1 cellular context compared by ENCODE assay signal in the genomic region with DNA sequence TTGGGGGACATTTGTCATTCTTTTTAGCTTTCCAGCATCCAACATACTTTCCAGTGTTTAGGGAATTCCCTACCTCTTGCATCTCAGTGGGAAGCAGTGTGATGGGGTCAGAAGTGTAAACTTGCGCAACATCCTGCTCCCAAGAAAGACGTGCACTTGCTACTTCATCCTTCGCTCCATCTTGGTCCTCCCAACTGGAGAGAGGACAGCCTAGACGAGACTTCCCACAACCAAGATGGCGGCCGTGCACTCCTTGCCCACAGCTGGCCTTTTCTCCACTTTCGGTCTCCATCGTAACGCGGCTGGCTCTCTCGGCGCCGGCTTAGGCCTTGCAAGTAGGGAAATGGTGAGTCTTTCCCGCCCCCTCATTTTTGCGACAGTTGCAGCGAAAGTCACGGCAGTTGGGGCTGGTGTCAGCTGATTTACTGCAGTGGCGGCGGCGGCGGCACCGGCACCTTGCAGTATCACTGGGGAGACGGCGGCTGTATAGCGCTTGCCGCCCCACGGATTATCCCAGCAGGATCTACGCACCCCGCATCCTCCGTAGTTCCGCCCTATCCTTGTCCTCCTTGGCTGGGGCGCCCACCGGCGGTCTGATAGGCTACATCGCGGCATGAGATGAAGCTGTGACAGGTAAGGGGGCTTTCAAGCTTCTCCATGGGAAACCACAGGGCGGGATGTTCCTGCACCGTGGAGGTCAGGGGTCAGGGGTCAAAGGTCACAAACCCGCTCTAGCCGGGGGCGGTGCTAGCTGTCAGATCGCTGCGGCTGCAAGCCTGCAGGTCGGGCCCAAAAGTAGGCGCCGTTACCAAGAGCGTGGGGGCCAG.
TF ChIP-seq lines count a peak whose summit lies in the region.

Gene WDR7, plus strand, starts transcription at position 416 of the 827 bp plus-strand sequence. CDS start 21,157 bp downstream, outside the sequence.

TF ChIP-seq in GM12878, 131 proteins besides CTCF, POLR2A, EP300 and RAD21 (continued from another document and continues in another):
- TF ChIP-seq RFX5 (IDR thresholded peaks at IDR 0.05; ENCODE audit: low read depth, low read length): no peak
- TF ChIP-seq, protein P1, sequence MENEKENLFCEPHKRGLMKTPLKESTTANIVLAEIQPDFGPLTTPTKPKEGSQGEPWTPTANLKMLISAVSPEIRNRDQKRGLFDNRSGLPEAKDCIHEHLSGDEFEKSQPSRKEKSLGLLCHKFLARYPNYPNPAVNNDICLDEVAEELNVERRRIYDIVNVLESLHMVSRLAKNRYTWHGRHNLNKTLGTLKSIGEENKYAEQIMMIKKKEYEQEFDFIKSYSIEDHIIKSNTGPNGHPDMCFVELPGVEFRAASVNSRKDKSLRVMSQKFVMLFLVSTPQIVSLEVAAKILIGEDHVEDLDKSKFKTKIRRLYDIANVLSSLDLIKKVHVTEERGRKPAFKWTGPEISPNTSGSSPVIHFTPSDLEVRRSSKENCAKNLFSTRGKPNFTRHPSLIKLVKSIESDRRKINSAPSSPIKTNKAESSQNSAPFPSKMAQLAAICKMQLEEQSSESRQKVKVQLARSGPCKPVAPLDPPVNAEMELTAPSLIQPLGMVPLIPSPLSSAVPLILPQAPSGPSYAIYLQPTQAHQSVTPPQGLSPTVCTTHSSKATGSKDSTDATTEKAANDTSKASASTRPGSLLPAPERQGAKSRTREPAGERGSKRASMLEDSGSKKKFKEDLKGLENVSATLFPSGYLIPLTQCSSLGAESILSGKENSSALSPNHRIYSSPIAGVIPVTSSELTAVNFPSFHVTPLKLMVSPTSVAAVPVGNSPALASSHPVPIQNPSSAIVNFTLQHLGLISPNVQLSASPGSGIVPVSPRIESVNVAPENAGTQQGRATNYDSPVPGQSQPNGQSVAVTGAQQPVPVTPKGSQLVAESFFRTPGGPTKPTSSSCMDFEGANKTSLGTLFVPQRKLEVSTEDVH (IDR thresholded peaks at IDR 0.05; ENCODE audit: low read depth, partially characterized antibody): no peak
- peak; percentile 56 for TF ChIP-seq DPF2 (IDR thresholded peaks at IDR 0.05)
- TF ChIP-seq, protein P2, sequence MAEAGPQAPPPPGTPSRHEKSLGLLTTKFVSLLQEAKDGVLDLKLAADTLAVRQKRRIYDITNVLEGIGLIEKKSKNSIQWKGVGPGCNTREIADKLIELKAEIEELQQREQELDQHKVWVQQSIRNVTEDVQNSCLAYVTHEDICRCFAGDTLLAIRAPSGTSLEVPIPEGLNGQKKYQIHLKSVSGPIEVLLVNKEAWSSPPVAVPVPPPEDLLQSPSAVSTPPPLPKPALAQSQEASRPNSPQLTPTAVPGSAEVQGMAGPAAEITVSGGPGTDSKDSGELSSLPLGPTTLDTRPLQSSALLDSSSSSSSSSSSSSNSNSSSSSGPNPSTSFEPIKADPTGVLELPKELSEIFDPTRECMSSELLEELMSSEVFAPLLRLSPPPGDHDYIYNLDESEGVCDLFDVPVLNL (IDR thresholded peaks at IDR 0.05; ENCODE audit: low read depth, low read length): no peak
- TF ChIP-seq, protein P3, sequence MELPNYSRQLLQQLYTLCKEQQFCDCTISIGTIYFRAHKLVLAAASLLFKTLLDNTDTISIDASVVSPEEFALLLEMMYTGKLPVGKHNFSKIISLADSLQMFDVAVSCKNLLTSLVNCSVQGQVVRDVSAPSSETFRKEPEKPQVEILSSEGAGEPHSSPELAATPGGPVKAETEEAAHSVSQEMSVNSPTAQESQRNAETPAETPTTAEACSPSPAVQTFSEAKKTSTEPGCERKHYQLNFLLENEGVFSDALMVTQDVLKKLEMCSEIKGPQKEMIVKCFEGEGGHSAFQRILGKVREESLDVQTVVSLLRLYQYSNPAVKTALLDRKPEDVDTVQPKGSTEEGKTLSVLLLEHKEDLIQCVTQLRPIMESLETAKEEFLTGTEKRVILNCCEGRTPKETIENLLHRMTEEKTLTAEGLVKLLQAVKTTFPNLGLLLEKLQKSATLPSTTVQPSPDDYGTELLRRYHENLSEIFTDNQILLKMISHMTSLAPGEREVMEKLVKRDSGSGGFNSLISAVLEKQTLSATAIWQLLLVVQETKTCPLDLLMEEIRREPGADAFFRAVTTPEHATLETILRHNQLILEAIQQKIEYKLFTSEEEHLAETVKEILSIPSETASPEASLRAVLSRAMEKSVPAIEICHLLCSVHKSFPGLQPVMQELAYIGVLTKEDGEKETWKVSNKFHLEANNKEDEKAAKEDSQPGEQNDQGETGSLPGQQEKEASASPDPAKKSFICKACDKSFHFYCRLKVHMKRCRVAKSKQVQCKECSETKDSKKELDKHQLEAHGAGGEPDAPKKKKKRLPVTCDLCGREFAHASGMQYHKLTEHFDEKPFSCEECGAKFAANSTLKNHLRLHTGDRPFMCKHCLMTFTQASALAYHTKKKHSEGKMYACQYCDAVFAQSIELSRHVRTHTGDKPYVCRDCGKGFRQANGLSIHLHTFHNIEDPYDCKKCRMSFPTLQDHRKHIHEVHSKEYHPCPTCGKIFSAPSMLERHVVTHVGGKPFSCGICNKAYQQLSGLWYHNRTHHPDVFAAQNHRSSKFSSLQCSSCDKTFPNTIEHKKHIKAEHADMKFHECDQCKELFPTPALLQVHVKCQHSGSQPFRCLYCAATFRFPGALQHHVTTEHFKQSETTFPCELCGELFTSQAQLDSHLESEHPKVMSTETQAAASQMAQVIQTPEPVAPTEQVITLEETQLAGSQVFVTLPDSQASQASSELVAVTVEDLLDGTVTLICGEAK (IDR thresholded peaks at IDR 0.05; ENCODE audit: borderline replicate concordance): no peak; the same call in 1 of the 2 replicates
- no peak for TF ChIP-seq MYC (IDR thresholded peaks at IDR 0.05; ENCODE audit: insufficient read depth, insufficient read length, insufficient replicate concordance, low read length, severe bottlenecking)
- TF ChIP-seq SMC3 (IDR thresholded peaks at IDR 0.05; ENCODE audit: borderline replicate concordance, low read length): no peak
- TF ChIP-seq SIN3A (IDR thresholded peaks at IDR 0.05; ENCODE audit: low read depth, low read length): no peak; the same call in 1 of the 2 replicates
- TF ChIP-seq CEBPB (IDR thresholded peaks at IDR 0.05; ENCODE audit: borderline replicate concordance in 1 of 2, low read depth in 2 of 2, low read length in 2 of 2): peak in 1 of 2 experiments; percentile 51; a peak in 2 of 4 replicates
- no peak for TF ChIP-seq POLR2AphosphoS2 (IDR thresholded peaks at IDR 0.05; ENCODE audit: low read depth, low read length)
- TF ChIP-seq ETV6 (conservative IDR thresholded peaks at IDR 0.05 in 1 of 2, IDR thresholded peaks at IDR 0.05 in 1 of 2; ENCODE audit: borderline replicate concordance in 1 of 2, low read depth in 1 of 2): no peak
- peak; percentile 89; the same call in 1 of the 2 replicates for TF ChIP-seq ASH2L (IDR thresholded peaks at IDR 0.05; ENCODE audit: borderline replicate concordance, low read depth)
- peak; percentile 100 for TF ChIP-seq NR2F1 (conservative IDR thresholded peaks at IDR 0.05)
- TF ChIP-seq SP1 (IDR thresholded peaks at IDR 0.05; ENCODE audit: low read depth, low read length): no peak
- TF ChIP-seq CREM (IDR thresholded peaks at IDR 0.05; ENCODE audit: low read depth): peak; percentile 53; the same call in 1 of the 2 replicates
- no peak for TF ChIP-seq KAT2A (conservative IDR thresholded peaks at IDR 0.05; ENCODE audit: control insufficient read depth, low read depth, low read length)
- TF ChIP-seq FOXK2 (IDR thresholded peaks at IDR 0.05): no peak
- TF ChIP-seq NBN (IDR thresholded peaks at IDR 0.05): peak; percentile 81
- TF ChIP-seq, protein P4, sequence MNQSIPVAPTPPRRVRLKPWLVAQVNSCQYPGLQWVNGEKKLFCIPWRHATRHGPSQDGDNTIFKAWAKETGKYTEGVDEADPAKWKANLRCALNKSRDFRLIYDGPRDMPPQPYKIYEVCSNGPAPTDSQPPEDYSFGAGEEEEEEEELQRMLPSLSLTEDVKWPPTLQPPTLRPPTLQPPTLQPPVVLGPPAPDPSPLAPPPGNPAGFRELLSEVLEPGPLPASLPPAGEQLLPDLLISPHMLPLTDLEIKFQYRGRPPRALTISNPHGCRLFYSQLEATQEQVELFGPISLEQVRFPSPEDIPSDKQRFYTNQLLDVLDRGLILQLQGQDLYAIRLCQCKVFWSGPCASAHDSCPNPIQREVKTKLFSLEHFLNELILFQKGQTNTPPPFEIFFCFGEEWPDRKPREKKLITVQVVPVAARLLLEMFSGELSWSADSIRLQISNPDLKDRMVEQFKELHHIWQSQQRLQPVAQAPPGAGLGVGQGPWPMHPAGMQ (IDR thresholded peaks at IDR 0.05; ENCODE audit: borderline replicate concordance): no peak
- no peak for TF ChIP-seq RCOR1 (conservative IDR thresholded peaks at IDR 0.05; ENCODE audit: low read depth, low read length)
- 0 out of 2 replicates have a peak, but pooled peaks have one; percentile 27 for TF ChIP-seq ZNF207 (IDR thresholded peaks at IDR 0.05; ENCODE audit: borderline replicate concordance)
- TF ChIP-seq JUNB (IDR thresholded peaks at IDR 0.05): no peak
- TF ChIP-seq ATF2 (IDR thresholded peaks at IDR 0.05; ENCODE audit: low read length): no peak
- peak; percentile 88 for TF ChIP-seq IKZF1 (conservative IDR thresholded peaks at IDR 0.05)
- TF ChIP-seq PAX5 (IDR thresholded peaks at IDR 0.05; ENCODE audit: borderline replicate concordance, low read depth, low read length): no peak
- TF ChIP-seq, protein P5, sequence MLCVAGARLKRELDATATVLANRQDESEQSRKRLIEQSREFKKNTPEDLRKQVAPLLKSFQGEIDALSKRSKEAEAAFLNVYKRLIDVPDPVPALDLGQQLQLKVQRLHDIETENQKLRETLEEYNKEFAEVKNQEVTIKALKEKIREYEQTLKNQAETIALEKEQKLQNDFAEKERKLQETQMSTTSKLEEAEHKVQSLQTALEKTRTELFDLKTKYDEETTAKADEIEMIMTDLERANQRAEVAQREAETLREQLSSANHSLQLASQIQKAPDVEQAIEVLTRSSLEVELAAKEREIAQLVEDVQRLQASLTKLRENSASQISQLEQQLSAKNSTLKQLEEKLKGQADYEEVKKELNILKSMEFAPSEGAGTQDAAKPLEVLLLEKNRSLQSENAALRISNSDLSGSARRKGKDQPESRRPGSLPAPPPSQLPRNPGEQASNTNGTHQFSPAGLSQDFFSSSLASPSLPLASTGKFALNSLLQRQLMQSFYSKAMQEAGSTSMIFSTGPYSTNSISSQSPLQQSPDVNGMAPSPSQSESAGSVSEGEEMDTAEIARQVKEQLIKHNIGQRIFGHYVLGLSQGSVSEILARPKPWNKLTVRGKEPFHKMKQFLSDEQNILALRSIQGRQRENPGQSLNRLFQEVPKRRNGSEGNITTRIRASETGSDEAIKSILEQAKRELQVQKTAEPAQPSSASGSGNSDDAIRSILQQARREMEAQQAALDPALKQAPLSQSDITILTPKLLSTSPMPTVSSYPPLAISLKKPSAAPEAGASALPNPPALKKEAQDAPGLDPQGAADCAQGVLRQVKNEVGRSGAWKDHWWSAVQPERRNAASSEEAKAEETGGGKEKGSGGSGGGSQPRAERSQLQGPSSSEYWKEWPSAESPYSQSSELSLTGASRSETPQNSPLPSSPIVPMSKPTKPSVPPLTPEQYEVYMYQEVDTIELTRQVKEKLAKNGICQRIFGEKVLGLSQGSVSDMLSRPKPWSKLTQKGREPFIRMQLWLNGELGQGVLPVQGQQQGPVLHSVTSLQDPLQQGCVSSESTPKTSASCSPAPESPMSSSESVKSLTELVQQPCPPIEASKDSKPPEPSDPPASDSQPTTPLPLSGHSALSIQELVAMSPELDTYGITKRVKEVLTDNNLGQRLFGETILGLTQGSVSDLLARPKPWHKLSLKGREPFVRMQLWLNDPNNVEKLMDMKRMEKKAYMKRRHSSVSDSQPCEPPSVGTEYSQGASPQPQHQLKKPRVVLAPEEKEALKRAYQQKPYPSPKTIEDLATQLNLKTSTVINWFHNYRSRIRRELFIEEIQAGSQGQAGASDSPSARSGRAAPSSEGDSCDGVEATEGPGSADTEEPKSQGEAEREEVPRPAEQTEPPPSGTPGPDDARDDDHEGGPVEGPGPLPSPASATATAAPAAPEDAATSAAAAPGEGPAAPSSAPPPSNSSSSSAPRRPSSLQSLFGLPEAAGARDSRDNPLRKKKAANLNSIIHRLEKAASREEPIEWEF (IDR thresholded peaks at IDR 0.05; ENCODE audit: insufficient replicate concordance, low read depth, low read length): no peak
- no peak for TF ChIP-seq MEF2A (IDR thresholded peaks at IDR 0.05; ENCODE audit: insufficient read depth, low read depth, low read length)
- TF ChIP-seq, protein P6, sequence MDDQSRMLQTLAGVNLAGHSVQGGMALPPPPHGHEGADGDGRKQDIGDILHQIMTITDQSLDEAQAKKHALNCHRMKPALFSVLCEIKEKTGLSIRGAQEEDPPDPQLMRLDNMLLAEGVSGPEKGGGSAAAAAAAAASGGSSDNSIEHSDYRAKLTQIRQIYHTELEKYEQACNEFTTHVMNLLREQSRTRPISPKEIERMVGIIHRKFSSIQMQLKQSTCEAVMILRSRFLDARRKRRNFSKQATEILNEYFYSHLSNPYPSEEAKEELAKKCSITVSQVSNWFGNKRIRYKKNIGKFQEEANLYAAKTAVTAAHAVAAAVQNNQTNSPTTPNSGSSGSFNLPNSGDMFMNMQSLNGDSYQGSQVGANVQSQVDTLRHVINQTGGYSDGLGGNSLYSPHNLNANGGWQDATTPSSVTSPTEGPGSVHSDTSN (IDR thresholded peaks at IDR 0.05; ENCODE audit: insufficient replicate concordance, low read depth, low read length): peak; percentile 39
- TF ChIP-seq TCF3 (IDR thresholded peaks at IDR 0.05; ENCODE audit: borderline replicate concordance, insufficient read depth, low read depth, low read length): 0 out of 2 replicates have a peak, but pooled peaks have one; percentile 23
- TF ChIP-seq RBBP5 (conservative IDR thresholded peaks at IDR 0.05): no peak
- TF ChIP-seq IRF4 (IDR thresholded peaks at IDR 0.05; ENCODE audit: low read depth, low read length): peak; percentile 43; the same call in 1 of the 2 replicates
- TF ChIP-seq MXI1 (IDR thresholded peaks at IDR 0.05; ENCODE audit: low read depth, low read length): no peak
- 0 out of 2 replicates have a peak, but pooled peaks have one; percentile 45 for TF ChIP-seq MYB (IDR thresholded peaks at IDR 0.05; ENCODE audit: borderline replicate concordance, low read depth, low read length)
- TF ChIP-seq CHD4 (IDR thresholded peaks at IDR 0.05): no peak
- no peak for TF ChIP-seq WRNIP1 (IDR thresholded peaks at IDR 0.05; ENCODE audit: borderline replicate concordance, low read depth, low read length)
- no peak for TF ChIP-seq YBX1 (IDR thresholded peaks at IDR 0.05)
- TF ChIP-seq ATF3 (IDR thresholded peaks at IDR 0.05; ENCODE audit: borderline replicate concordance, extremely low read depth, low read depth, low read length): peak; percentile 75; the same call in 1 of the 2 replicates
